ENCODE assay signal across 25 cellular contexts in genomic region chr13:29840585-29840984, GRCh38. TPM values are rescaled to one million over a fixed set of nuclear protein-coding genes. Genes with fewer than 3 reads are reported as not detected.
DNase-seq lines count a peak whose midpoint lies in the region; ATAC-seq, FAIRE-seq and TF ChIP-seq lines count a peak whose summit lies in the region.
"Had no signal": no experiment of that assay in that cellular context is flagged by ENCODE, and none has a peak within 500 bp of the region (broad histone marks: within the 10 kb centered on the region; RNA-seq: fewer than 3 reads in every experiment).

No MANE protein-coding gene starts in this region.

- CTCF ChIA-PET in A549 (lab: Yijun Ruan, JAX), result interaction anchor here (0.7 to 12.7 kb wide), 5 partner anchors 8 to 273 kb away, joined by 3 to 110 read pairs (median 4); no protein-coding TSS in a partner anchor

- H3K4me1 ChIP-seq in A549, result peaks cover 51% of the 10 kb centered on the region
- peaks cover 16% of the 10 kb centered on the region for H3K4me1 ChIP-seq in astrocyte (ENCODE audit: insufficient read depth, low read length)
- H3K4me1 ChIP-seq in testis, result peaks cover under 1% of the 10 kb centered on the region

- H2AFZ ChIP-seq in astrocyte (ENCODE audit: low read depth, low read length), result no peak overlapping the region

- peaks cover 57% of the 10 kb centered on the region for H4K20me1 ChIP-seq in astrocyte (ENCODE audit: insufficient read depth, low read length)

- no peak for TF ChIP-seq RAD21 in A549 (conservative IDR thresholded peaks at IDR 0.05 in 1 of 2, IDR thresholded peaks at IDR 0.05 in 1 of 2)

- H3K4me1 Mint-ChIP-seq in HFFc6 (ENCODE audit: low read depth) (peaks cover 90% of the 10 kb centered on the region), astrocyte (ENCODE audit: low read depth, unreplicated experiment) (peaks cover 59% of the 10 kb centered on the region), mesothelial cell of epicardium (peaks cover 63% of the 10 kb centered on the region)
- H3K4me1 Mint-ChIP-seq in activated T-helper 1 cell treated with anti-CD3 and anti-CD28 coated beads, Interleukin-12 subunit alpha, Interleukin-12 subunit beta, Interleukin-2, Interleukin-4 antibody, amounts not matched to agents 30 ng/mL and 10 ng/mL and 1 ng/mL, durations not matched to agents 14 hours and 24 hours and 36 hours (ENCODE audit: low read depth), result peaks cover 6% of the 10 kb centered on the region

- POLR2A ChIA-PET in A549 (lab: Yijun Ruan, JAX), result interaction anchor here (1.2 to 1.8 kb wide), 2 partner anchors 10 to 275 kb away, joined by 3 to 6 read pairs; partner anchors contain the start of gene UBL3

- DNase-seq in A549 (ENCODE audit: low read depth in 1 of 2, low spot score in 1 of 2) (no peak), HFFc6 (no peak), astrocyte (ENCODE audit: low read depth) (no peak), mesothelial cell of epicardium (ENCODE audit: low spot score in 2 of 2, unreplicated experiment in 2 of 2) (no peak), testis (no peak)
- DNase-seq in activated T-helper 1 cell treated with anti-CD3 and anti-CD28 coated beads, Interleukin-12 subunit alpha, Interleukin-12 subunit beta, Interleukin-2, Interleukin-4 antibody, amounts not matched to agents 30 ng/mL and 10 ng/mL and 1 ng/mL, durations not matched to agents 14 hours and 24 hours and 36 hours (ENCODE audit: low spot score), result no peak
- DNase-seq: AML-193; C1 segment of cervical spinal cord; CD8-positive, alpha-beta memory T cell; GDM1; MM.1S; NCI-H1048; NCI-H1417 treated with DMSO at 0.1 percent for 48 hours; NCI-H187; NCI-H446; NCI-H526; Right ventricle myocardium superior had no signal

- H3K36me3 Mint-ChIP-seq in HFFc6 (ENCODE audit: low read depth), result no peaks in the 10 kb centered on the region
- H3K36me3 Mint-ChIP-seq in astrocyte (ENCODE audit: low read depth, unreplicated experiment), result no peaks in the 10 kb centered on the region
- no peaks in the 10 kb centered on the region for H3K36me3 Mint-ChIP-seq in mesothelial cell of epicardium
- no peaks in the 10 kb centered on the region for H3K36me3 Mint-ChIP-seq in activated T-helper 1 cell treated with anti-CD3 and anti-CD28 coated beads, Interleukin-12 subunit alpha, Interleukin-12 subunit beta, Interleukin-2, Interleukin-4 antibody, amounts not matched to agents 30 ng/mL and 10 ng/mL and 1 ng/mL, durations not matched to agents 14 hours and 24 hours and 36 hours (ENCODE audit: low read depth)

- intact Hi-C loops in activated T-helper 1 cell treated with anti-CD3 and anti-CD28 coated beads, Interleukin-12 subunit alpha, Interleukin-12 subunit beta, Interleukin-2, Interleukin-4 antibody, amounts not matched to agents 30 ng/mL and 10 ng/mL and 1 ng/mL, durations not matched to agents 14 hours and 24 hours and 36 hours (cut with micrococcal nuclease), result loop anchor here (10.0 kb wide), 1 partner anchor 336 kb away; no protein-coding TSS in a partner anchor
- intact Hi-C loops in testis (cut with DNase I; ENCODE audit: low total_unique reads), result no loop called here

- FAIRE-seq in A549 (lab: Jason Lieb, UNC), result no peak
- FAIRE-seq in astrocyte (lab: Jason Lieb, UNC), result no peak
- FAIRE-seq: GM18507, H1, HepG2, K562 had no signal

- H3K27me3 ChIP-seq in astrocyte (ENCODE audit: insufficient read depth, low read length) (no peaks in the 10 kb centered on the region), testis (no peaks in the 10 kb centered on the region)

- H3K4me2 ChIP-seq in A549 (peak overlapping the region; percentile 40; the same call in 2 of the 3 replicates), astrocyte (ENCODE audit: low read length) (no peak overlapping the region)

- H3K9me3 ChIP-seq in A549, result no peaks in the 10 kb centered on the region
- no peaks in the 10 kb centered on the region for H3K9me3 ChIP-seq in astrocyte (ENCODE audit: insufficient read depth, low read depth, low read length)
- H3K9me3 ChIP-seq in testis, result no peaks in the 10 kb centered on the region

- H3K9ac ChIP-seq in astrocyte (ENCODE audit: low read length), result no peak overlapping the region

- TF ChIP-seq POLR2A in A549 (IDR thresholded peaks at IDR 0.05; ENCODE audit: low read length), result no peak
- TF ChIP-seq POLR2A in testis (IDR thresholded peaks at IDR 0.05), result no peak

- ATAC-seq in A549 (no peak), GM21723 (IDR thresholded peaks at IDR 0.05; ENCODE audit: unreplicated experiment) (no peak), HG02885 (IDR thresholded peaks at IDR 0.05; ENCODE audit: poor library complexity, unreplicated experiment) (no peak)
- ATAC-seq: HCT116, HepG2, K562 had no signal

- H3K4me3 ChIP-seq in A549 (no peak overlapping the region), astrocyte (ENCODE audit: insufficient read depth, low read depth, low read length) (no peak overlapping the region), testis (no peak overlapping the region)
- H3K4me3 ChIP-seq: K562 had no signal

- 89% methylated on average over 3 of the region's 3 CpGs for WGBS in A549 (ENCODE audit: missing lambda C conversion rate)
- 82 to 87% methylated on average over 3 of the region's 3 CpGs for WGBS in testis, 2 donors

- no peak overlapping the region; a peak in 1 of 6 replicates for H3K27ac ChIP-seq in A549
- no peak overlapping the region for H3K27ac ChIP-seq in astrocyte (ENCODE audit: low read depth, low read length)
- H3K27ac ChIP-seq in testis, result no peak overlapping the region
- H3K27ac ChIP-seq: 22Rv1 had no signal

- H3K27me3 Mint-ChIP-seq in HFFc6 (ENCODE audit: insufficient read depth) (no peaks in the 10 kb centered on the region), astrocyte (ENCODE audit: low read depth, unreplicated experiment) (no peaks in the 10 kb centered on the region), mesothelial cell of epicardium (ENCODE audit: low read depth) (no peaks in the 10 kb centered on the region)
- H3K27me3 Mint-ChIP-seq in activated T-helper 1 cell treated with anti-CD3 and anti-CD28 coated beads, Interleukin-12 subunit alpha, Interleukin-12 subunit beta, Interleukin-2, Interleukin-4 antibody, amounts not matched to agents 30 ng/mL and 10 ng/mL and 1 ng/mL, durations not matched to agents 14 hours and 24 hours and 36 hours (ENCODE audit: insufficient read depth), result peaks cover 11% of the 10 kb centered on the region
- H3K27me3 Mint-ChIP-seq: CD8-positive, alpha-beta memory T cell had no signal

- TF ChIP-seq CTCF in A549 (IDR thresholded peaks at IDR 0.05) (no peak), HFFc6 (IDR thresholded peaks at IDR 0.05) (no peak), astrocyte (IDR thresholded peaks at IDR 0.05; ENCODE audit: insufficient read depth, low read depth, low read length) (no peak), mesothelial cell of epicardium (IDR thresholded peaks at IDR 0.05; ENCODE audit: unreplicated experiment) (no peak), testis (IDR thresholded peaks at IDR 0.05) (no peak)

- H3K4me3 Mint-ChIP-seq in HFFc6 (peak overlapping the region; percentile 22; the same call in 1 of the 2 replicates), astrocyte (ENCODE audit: unreplicated experiment) (peak overlapping the region; percentile 9), mesothelial cell of epicardium (no peak overlapping the region)
- H3K4me3 Mint-ChIP-seq in activated T-helper 1 cell treated with anti-CD3 and anti-CD28 coated beads, Interleukin-12 subunit alpha, Interleukin-12 subunit beta, Interleukin-2, Interleukin-4 antibody, amounts not matched to agents 30 ng/mL and 10 ng/mL and 1 ng/mL, durations not matched to agents 14 hours and 24 hours and 36 hours, result no peak overlapping the region

- peaks cover 96% of the 10 kb centered on the region for H3K79me2 ChIP-seq in astrocyte (ENCODE audit: insufficient read depth, low read length)

- H3K36me3 ChIP-seq in astrocyte (ENCODE audit: insufficient read depth, low read length) (no peaks in the 10 kb centered on the region), testis (ENCODE audit: low read depth, missing control alignments) (no peaks in the 10 kb centered on the region)

- H3K27ac Mint-ChIP-seq in HFFc6, result no peak overlapping the region; the same call in 1 of the 2 replicates
- H3K27ac Mint-ChIP-seq in astrocyte (ENCODE audit: unreplicated experiment), result peak overlapping the region; percentile 12
- peak overlapping the region; percentile 48 for H3K27ac Mint-ChIP-seq in mesothelial cell of epicardium
- no peak overlapping the region for H3K27ac Mint-ChIP-seq in activated T-helper 1 cell treated with anti-CD3 and anti-CD28 coated beads, Interleukin-12 subunit alpha, Interleukin-12 subunit beta, Interleukin-2, Interleukin-4 antibody, amounts not matched to agents 30 ng/mL and 10 ng/mL and 1 ng/mL, durations not matched to agents 14 hours and 24 hours and 36 hours

- no peak for TF ChIP-seq EP300 in A549 (IDR thresholded peaks at IDR 0.05)

- H3K9me3 Mint-ChIP-seq in HFFc6 (no peaks in the 10 kb centered on the region), astrocyte (ENCODE audit: unreplicated experiment) (no peaks in the 10 kb centered on the region), mesothelial cell of epicardium (no peaks in the 10 kb centered on the region)
- H3K9me3 Mint-ChIP-seq in activated T-helper 1 cell treated with anti-CD3 and anti-CD28 coated beads, Interleukin-12 subunit alpha, Interleukin-12 subunit beta, Interleukin-2, Interleukin-4 antibody, amounts not matched to agents 30 ng/mL and 10 ng/mL and 1 ng/mL, durations not matched to agents 14 hours and 24 hours and 36 hours, result no peaks in the 10 kb centered on the region
- H3K9me3 Mint-ChIP-seq: CD8-positive, alpha-beta memory T cell had no signal

TF ChIP-seq in A549, 52 proteins besides CTCF, POLR2A, EP300 and RAD21 (continues in another document):
- TF ChIP-seq FOSL2 (IDR thresholded peaks at IDR 0.05) (no peak), FOSL2 (CRISPR knock-in tag; IDR thresholded peaks at IDR 0.05) (no peak), HEYL (CRISPR knock-in tag; IDR thresholded peaks at IDR 0.05) (no peak), FOSB (CRISPR knock-in tag; IDR thresholded peaks at IDR 0.05) (no peak), EHF (CRISPR knock-in tag; IDR thresholded peaks at IDR 0.05) (no peak)

RNA-seq across cellular contexts. Expression of gene UBL3, which starts 9.8 kb away (rescaled TPM):
- polyA plus RNA-seq in A549 (2011; rRNA removed) (13.5 and 17.1 TPM in 2 replicates), A549 (2017; fragmentation: RNase III; extraction: RNeasy Plus Mini Kit Qiagen cat#74134 plus additional on column Dnase treatment) (9.2 to 10.4 TPM (median 9.4 TPM) in 3 replicates), testis (ENCODE audit: insufficient read depth, low read depth, low replicate concordance) (41.6 TPM)
- polyA plus RNA-seq in A549 (2012; cell fraction: cytosol; rRNA removed), result 4.1 and 5.5 TPM in 2 replicates
- 2.0 and 3.3 TPM in 2 replicates for polyA plus RNA-seq in A549 (2012; cell fraction: nucleus; rRNA removed)
- 5.5 and 5.7 TPM in 2 replicates for polyA minus RNA-seq in A549 (2011; rRNA and poly(A)+ RNA removed)
- 10 to 100 TPM; 38.0 to 57.4 (median 44.6) TPM for total RNA-seq in HFFc6 (2021; fragmentation: NEBNext Ultra II Directional; extraction: Animal tissue kit (Norgen Biotek cat#: 25700))
- total RNA-seq in astrocyte (42.9 and 48.5 TPM in 2 replicates), mesothelial cell of epicardium (22.7 to 23.6 TPM (median 23.3 TPM) in 3 replicates), testis (10 to 100 TPM; 35.0 to 42.4 TPM)
- 10.9 and 12.8 TPM in 2 replicates for total RNA-seq in activated T-helper 1 cell treated with anti-CD3 and anti-CD28 coated beads, Interleukin-12 subunit alpha, Interleukin-12 subunit beta, Interleukin-2, Interleukin-4 antibody, amounts not matched to agents 30 ng/mL and 10 ng/mL and 1 ng/mL, durations not matched to agents 14 hours and 24 hours and 36 hours

Comparison
In these comparisons a context has a peak if more than half of its experiments do, and no peak if none do; other contexts are left out.
1. H3K27ac Mint-ChIP-seq: peak in astrocyte (single experiment) and mesothelial cell of epicardium (single experiment); none in HFFc6 (single experiment) and activated T-helper 1 cell treated with anti-CD3 and anti-CD28 coated beads, Interleukin-12 subunit alpha, Interleukin-12 subunit beta, Interleukin-2, Interleukin-4 antibody, amounts not matched to agents 30 ng/mL and 10 ng/mL and 1 ng/mL, durations not matched to agents 14 hours and 24 hours and 36 hours (single experiment).
2. H3K4me3 Mint-ChIP-seq: peak in HFFc6 (single experiment) and astrocyte (single experiment); none in mesothelial cell of epicardium (single experiment) and activated T-helper 1 cell treated with anti-CD3 and anti-CD28 coated beads, Interleukin-12 subunit alpha, Interleukin-12 subunit beta, Interleukin-2, Interleukin-4 antibody, amounts not matched to agents 30 ng/mL and 10 ng/mL and 1 ng/mL, durations not matched to agents 14 hours and 24 hours and 36 hours (single experiment).